In the genomic region with DNA sequence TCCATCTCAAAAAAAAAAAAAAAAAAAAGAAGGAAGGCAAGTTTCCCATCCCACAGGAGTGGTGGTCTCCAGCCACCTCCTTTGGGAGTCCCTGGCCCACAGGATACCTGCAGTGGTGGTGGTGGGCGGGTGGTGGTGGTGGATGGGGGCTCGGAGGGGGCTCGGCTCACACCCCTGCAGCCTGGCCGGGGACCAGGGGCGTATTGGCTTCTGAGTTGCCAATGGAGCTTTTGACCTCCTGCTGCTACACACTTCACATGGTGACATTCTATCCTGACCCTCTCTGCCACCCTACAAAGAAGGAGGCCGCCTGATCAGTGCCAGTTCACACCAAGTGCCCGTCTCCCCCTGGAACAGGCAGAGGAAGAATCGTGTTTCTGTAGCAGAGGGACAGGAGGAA, we compare ENCODE assay signal across 14 cellular contexts.
DNase-seq lines count a peak whose midpoint lies in the region; ATAC-seq lines count a peak whose summit lies in the region.
"Had no signal": no experiment of that assay in that cellular context is flagged by ENCODE, and none has a peak within 500 bp of the region (broad histone marks: within the 10 kb centered on the region; RNA-seq: fewer than 3 reads in every experiment).

No MANE protein-coding gene starts in this region.

- peak overlapping the region; percentile 29 for H3K4me3 Mint-ChIP-seq in T-helper 2 cell treated with Interferon-gamma antibody and Interleukin-4, amounts not matched to agents 5 μg/mL and 100 μg/mL, for 36 hours
- peak overlapping the region in 1 of 8 donors; percentile 59 for H3K4me3 Mint-ChIP-seq in CD4-positive, alpha-beta memory T cell
- H3K4me3 Mint-ChIP-seq in activated naive CD8-positive, alpha-beta T cell, result no peak overlapping the region
- H3K4me3 Mint-ChIP-seq: nephron had no signal

- no peak overlapping the region for H3K4me3 ChIP-seq in CD4-positive, alpha-beta memory T cell (ENCODE audit: low read length in 2 of 2)
- H3K4me3 ChIP-seq: ascending aorta, gastroesophageal sphincter, lower lobe of right lung had no signal

- peaks cover 45% of the 10 kb centered on the region for H3K4me1 ChIP-seq in CD4-positive, alpha-beta memory T cell (ENCODE audit: insufficient read depth, low read length)
- H3K4me1 ChIP-seq: ascending aorta had no signal

- no peak for DNase-seq in T-helper 2 cell treated with Interferon-gamma antibody and Interleukin-4, amounts not matched to agents 5 μg/mL and 100 μg/mL, for 36 hours (ENCODE audit: low spot score)
- DNase-seq in T-helper 2 cell, result no peak
- no peak for DNase-seq in CD4-positive, alpha-beta memory T cell
- peak; percentile 36 for DNase-seq in sciatic nerve (ENCODE audit: low spot score)
- DNase-seq in NCI-H2227 (lab: John Stamatoyannopoulos, UW; ENCODE audit: unreplicated experiment), result no peak
- DNase-seq in C1 segment of cervical spinal cord (lab: John Stamatoyannopoulos, UW), result no peak
- no peak for DNase-seq in ACHN
- DNase-seq: Kasumi-1, lower lobe of right lung had no signal

- H3K4me1 Mint-ChIP-seq in T-helper 2 cell treated with Interferon-gamma antibody and Interleukin-4, amounts not matched to agents 5 μg/mL and 100 μg/mL, for 36 hours (ENCODE audit: low read depth), result peaks cover 31% of the 10 kb centered on the region
- peaks cover 29 to 56% (median 44%) of the 10 kb centered on the region in 4 donors for H3K4me1 Mint-ChIP-seq in CD4-positive, alpha-beta memory T cell
- peaks cover 46% of the 10 kb centered on the region for H3K4me1 Mint-ChIP-seq in activated naive CD8-positive, alpha-beta T cell (ENCODE audit: low read depth)

- ATAC-seq in sciatic nerve, result no peak
- ATAC-seq: gastroesophageal sphincter, lower lobe of right lung had no signal

- no peaks in the 10 kb centered on the region for H3K27me3 Mint-ChIP-seq in T-helper 2 cell treated with Interferon-gamma antibody and Interleukin-4, amounts not matched to agents 5 μg/mL and 100 μg/mL, for 36 hours (ENCODE audit: low read depth)
- H3K27me3 Mint-ChIP-seq in CD4-positive, alpha-beta memory T cell, result no peaks in the 10 kb centered on the region
- no peaks in the 10 kb centered on the region for H3K27me3 Mint-ChIP-seq in activated naive CD8-positive, alpha-beta T cell

- no peak overlapping the region for H3K27ac ChIP-seq in CD4-positive, alpha-beta memory T cell (ENCODE audit: low read depth, low read length)
- H3K27ac ChIP-seq: 22Rv1, ascending aorta, gastroesophageal sphincter, lower lobe of right lung had no signal

- no peaks in the 10 kb centered on the region for H3K9me3 ChIP-seq in CD4-positive, alpha-beta memory T cell (ENCODE audit: control insufficient read depth in 1 of 2, low read length in 2 of 2)
- H3K9me3 ChIP-seq: ascending aorta, gastroesophageal sphincter, lower lobe of right lung had no signal

- intact Hi-C loops in CD4-positive, alpha-beta memory T cell (cut with micrococcal nuclease), result no loop called here
- intact Hi-C loops in sciatic nerve (cut with DNase I), result no loop called here

- peak overlapping the region; percentile 60 for H3K27ac Mint-ChIP-seq in T-helper 2 cell treated with Interferon-gamma antibody and Interleukin-4, amounts not matched to agents 5 μg/mL and 100 μg/mL, for 36 hours
- peak overlapping the region in 6 of 7 donors; percentile 75 to 95 (median 92) for H3K27ac Mint-ChIP-seq in CD4-positive, alpha-beta memory T cell
- peak overlapping the region; percentile 98 for H3K27ac Mint-ChIP-seq in activated naive CD8-positive, alpha-beta T cell

- peaks cover 4% of the 10 kb centered on the region for H3K36me3 ChIP-seq in CD4-positive, alpha-beta memory T cell (ENCODE audit: insufficient read depth, low read length)

- in situ Hi-C loops in ACHN (cut with HindIII; ENCODE audit: low pct_ligation_motif_present, low pct_unique_long_range_greater_than_20kb, low sequenced_read_pairs), result no loop called here

- no peaks in the 10 kb centered on the region for H3K9me3 Mint-ChIP-seq in T-helper 2 cell treated with Interferon-gamma antibody and Interleukin-4, amounts not matched to agents 5 μg/mL and 100 μg/mL, for 36 hours
- no peaks in the 10 kb centered on the region for H3K9me3 Mint-ChIP-seq in CD4-positive, alpha-beta memory T cell
- no peaks in the 10 kb centered on the region for H3K9me3 Mint-ChIP-seq in activated naive CD8-positive, alpha-beta T cell (ENCODE audit: low read depth)
- H3K9me3 Mint-ChIP-seq: nephron had no signal

- POLR2A ChIA-PET in CD4-positive, alpha-beta memory T cell (lab: Charles Lee; ENCODE audit: partially characterized antibody), result interaction anchor here (1.5 to 5.9 kb wide), 2 partner anchors 8 to 111 kb away, joined by 6 to 44 read pairs; no protein-coding TSS in a partner anchor

- peaks cover 11% of the 10 kb centered on the region for H3K36me3 Mint-ChIP-seq in T-helper 2 cell treated with Interferon-gamma antibody and Interleukin-4, amounts not matched to agents 5 μg/mL and 100 μg/mL, for 36 hours (ENCODE audit: low read depth)
- H3K36me3 Mint-ChIP-seq in CD4-positive, alpha-beta memory T cell, result peaks cover 4 to 10% of the 10 kb centered on the region in 2 donors
- peaks cover 5% of the 10 kb centered on the region for H3K36me3 Mint-ChIP-seq in activated naive CD8-positive, alpha-beta T cell

- H3K27me3 ChIP-seq in CD4-positive, alpha-beta memory T cell (ENCODE audit: insufficient read depth, low read length), result no peaks in the 10 kb centered on the region
- H3K27me3 ChIP-seq: ascending aorta, gastroesophageal sphincter had no signal

- CTCF ChIA-PET in CD4-positive, alpha-beta memory T cell (lab: Charles Lee; ENCODE audit: partially characterized antibody), result interaction anchor here (1.0 to 2.0 kb wide), 4 partner anchors 8 to 122 kb away, joined by 3 to 9 read pairs (median 4); a partner anchor contains a TSS
